ENCODE assay signal across 24 cellular contexts in genomic region chr18:71324356-71324755, GRCh38.
"Had no signal": no experiment of that assay in that cellular context is flagged by ENCODE, and none has a peak within 500 bp of the region (broad histone marks: within the 10 kb centered on the region; RNA-seq: fewer than 3 reads in every experiment).

No MANE protein-coding gene starts in this region.

- H3K27me3 ChIP-seq: colonic mucosa, dorsolateral prefrontal cortex, esophagus squamous epithelium, gastrocnemius medialis, heart right ventricle, left lung had no signal

- H3K4me3 ChIP-seq: colonic mucosa, dorsolateral prefrontal cortex, esophagus squamous epithelium, gastrocnemius medialis, heart right ventricle, left lung, lower lobe of right lung had no signal

- H3K9me3 ChIP-seq: colonic mucosa, esophagus squamous epithelium, gastrocnemius medialis, left lung, lower lobe of right lung had no signal

- ATAC-seq: esophagus mucosa; gastrocnemius medialis; heart right ventricle; left cardiac atrium; left lung; left ventricle myocardium superior; lower lobe of right lung; naive thymus-derived CD4-positive, alpha-beta T cell had no signal

- DNase-seq: colonic mucosa; cortex of kidney; dorsolateral prefrontal cortex; effector CD4-positive, alpha-beta T cell; effector memory CD4-positive, alpha-beta T cell; erythroblast; esophagus squamous epithelium; foreskin fibroblast; foreskin melanocyte; gastrocnemius medialis; glutamatergic neuron; head of caudate nucleus; heart right ventricle; hippocampal formation; left cardiac atrium; left lung; left ventricle myocardium superior; lower lobe of right lung; mesenchymal stem cell; naive thymus-derived CD4-positive, alpha-beta T cell had no signal

- FAIRE-seq: islet of Langerhans, keratinocyte had no signal

- H3K27ac ChIP-seq: colonic mucosa, dorsolateral prefrontal cortex, epithelial cell of prostate, esophagus squamous epithelium, gastrocnemius medialis, heart right ventricle, left lung, lower lobe of right lung had no signal

- H3K4me1 ChIP-seq: colonic mucosa, esophagus squamous epithelium, gastrocnemius medialis, heart right ventricle, left lung, lower lobe of right lung had no signal

- H3K36me3 ChIP-seq: colonic mucosa, esophagus squamous epithelium, gastrocnemius medialis, heart right ventricle, left lung, lower lobe of right lung had no signal
